8 cellular contexts compared by ENCODE assay signal in genomic region chr1:7434566-7434965, GRCh38.
"Had no signal": no experiment of that assay in that cellular context is flagged by ENCODE, and none has a peak within 500 bp of the region (broad histone marks: within the 10 kb centered on the region; RNA-seq: fewer than 3 reads in every experiment).

No MANE protein-coding gene starts in this region.

- H3K4me1 ChIP-seq: HAP-1 had no signal

- H3K4me3 ChIP-seq: GM23248, HAP-1, K562 had no signal

- H3K9me3 ChIP-seq: HAP-1 had no signal

- H3K36me3 ChIP-seq: HAP-1 had no signal

- DNase-seq: GM23248, GOT3, H7, HFFc6, IMR-90 had no signal

- ATAC-seq: HCT116, K562 had no signal

- H3K27ac ChIP-seq: GM23248 had no signal
